ENCODE assay signal across 10 cellular contexts in genomic region chr14:22791302-22791701, GRCh38. TPM values are rescaled to one million over a fixed set of nuclear protein-coding genes. Genes with fewer than 3 reads are reported as not detected.
DNase-seq lines count a peak whose midpoint lies in the region; ATAC-seq, FAIRE-seq and TF ChIP-seq lines count a peak whose summit lies in the region.
"Had no signal": no experiment of that assay in that cellular context is flagged by ENCODE, and none has a peak within 500 bp of the region (broad histone marks: within the 10 kb centered on the region; RNA-seq: fewer than 3 reads in every experiment).

No MANE protein-coding gene starts in this region.

- H3K9me3 ChIP-seq in SU-DHL-6 (ENCODE audit: insufficient read depth, low read length) (no peaks in the 10 kb centered on the region), hepatocyte (ENCODE audit: low read depth) (no peaks in the 10 kb centered on the region)

- no peaks in the 10 kb centered on the region for H4K20me1 ChIP-seq in SU-DHL-6 (ENCODE audit: low read depth, low read length)
- H4K20me1 ChIP-seq in hepatocyte (ENCODE audit: insufficient read depth, poor library complexity, severe bottlenecking), result no peaks in the 10 kb centered on the region
- H4K20me1 ChIP-seq: BLaER1 had no signal

- H2AFZ ChIP-seq in SU-DHL-6 (ENCODE audit: low read depth, low read length, severe bottlenecking) (no peak overlapping the region), hepatocyte (no peak overlapping the region)

- H3K27me3 ChIP-seq in SU-DHL-6 (ENCODE audit: low read length), result no peaks in the 10 kb centered on the region
- no peaks in the 10 kb centered on the region for H3K27me3 ChIP-seq in hepatocyte
- H3K27me3 ChIP-seq in mesendoderm (ENCODE audit: insufficient read depth, low read length, poor library complexity), result no peaks in the 10 kb centered on the region
- H3K27me3 ChIP-seq: BLaER1 had no signal

- no peak overlapping the region for H4K8ac ChIP-seq in mesendoderm (ENCODE audit: low read depth, low read length)

- H3K4ac ChIP-seq in mesendoderm (ENCODE audit: low read depth, low read length), result no peak overlapping the region

- H3K27ac ChIP-seq in SU-DHL-6 (ENCODE audit: low read depth, low read length), result peak overlapping the region; percentile 87
- peak overlapping the region; percentile 73 for H3K27ac ChIP-seq in hepatocyte
- H3K27ac ChIP-seq in mesendoderm (ENCODE audit: low read depth, low read length), result no peak overlapping the region
- H3K27ac ChIP-seq: BLaER1 had no signal

- no peak overlapping the region for H3K23ac ChIP-seq in mesendoderm (ENCODE audit: low read length)

- no peak overlapping the region for H2BK120ac ChIP-seq in mesendoderm (ENCODE audit: low read depth, low read length)

- H3K9me2 ChIP-seq in SU-DHL-6 (replicated peaks; ENCODE audit: insufficient read depth, low read length) (no peaks in the 10 kb centered on the region), hepatocyte (replicated peaks; ENCODE audit: insufficient read depth) (no peaks in the 10 kb centered on the region)

- peak; percentile 72 for ATAC-seq in left ventricle myocardium superior
- no peak for ATAC-seq in Right ventricle myocardium inferior
- ATAC-seq: left lobe of liver had no signal

- intact Hi-C loops in left ventricle myocardium superior (cut with micrococcal nuclease), result no loop called here
- intact Hi-C loops in Right ventricle myocardium inferior (cut with DNase I), result no loop called here

- H3K4me1 ChIP-seq in hepatocyte (ENCODE audit: insufficient read depth) (peaks cover 10% of the 10 kb centered on the region), mesendoderm (ENCODE audit: control insufficient read depth, low read depth, low read length) (peaks cover under 1% of the 10 kb centered on the region)

- H3K79me1 ChIP-seq in mesendoderm (ENCODE audit: low read length), result no peaks in the 10 kb centered on the region

- no peak overlapping the region for H2AK5ac ChIP-seq in mesendoderm (ENCODE audit: low read length)

- H3K9ac ChIP-seq in SU-DHL-6 (ENCODE audit: low read length), result peak overlapping the region; percentile 45
- no peak overlapping the region for H3K9ac ChIP-seq in mesendoderm (ENCODE audit: low read length)
- H3K9ac ChIP-seq: BLaER1 had no signal

- H3K79me2 ChIP-seq in SU-DHL-6 (ENCODE audit: insufficient read depth, low read length) (no peaks in the 10 kb centered on the region; the same call in 1 of the 2 replicates), hepatocyte (peaks cover 32% of the 10 kb centered on the region), mesendoderm (ENCODE audit: control insufficient read depth, insufficient read depth, low read length) (no peaks in the 10 kb centered on the region)

- H3K36me3 ChIP-seq in SU-DHL-6 (ENCODE audit: low read length) (no peaks in the 10 kb centered on the region), hepatocyte (replicated peaks; ENCODE audit: insufficient read depth, low read depth) (no peaks in the 10 kb centered on the region), mesendoderm (ENCODE audit: control insufficient read depth, insufficient read depth, low read length) (no peaks in the 10 kb centered on the region)
- H3K36me3 ChIP-seq: BLaER1 had no signal

- H3K18ac ChIP-seq in mesendoderm (ENCODE audit: low read length), result no peak overlapping the region

- DNase-seq in left ventricle myocardium superior, result no peak
- DNase-seq in Right ventricle myocardium inferior (ENCODE audit: missing footprints), result no peak
- DNase-seq in hepatocyte (ENCODE audit: low spot score), result peak; percentile 73
- peak; percentile 40 for DNase-seq in urothelium cell line (ENCODE audit: low spot score)
- DNase-seq in mesendoderm, result no peak
- no peak for DNase-seq in stimulated activated CD4-positive, alpha-beta T cell treated with anti-CD3 and anti-CD28 coated beads, Interleukin-15, amount 100 ng/mL, for 24 hours
- no peak for DNase-seq in NOMO-1 treated with dmso at 0.1 percent for 144 hours (lab: John Stamatoyannopoulos, UW; ENCODE audit: unreplicated experiment)

- FAIRE-seq in urothelium cell line (lab: Jason Lieb, UNC), result no peak

- H3K4me3 ChIP-seq in SU-DHL-6 (ENCODE audit: insufficient read depth, low read length, poor library complexity, severe bottlenecking) (no peak overlapping the region), hepatocyte (no peak overlapping the region), mesendoderm (ENCODE audit: low read length) (no peak overlapping the region)
- H3K4me3 ChIP-seq: BLaER1 had no signal

- H3F3A ChIP-seq in SU-DHL-6 (ENCODE audit: insufficient read depth), result peaks cover 15% of the 10 kb centered on the region

- H3K56ac ChIP-seq in mesendoderm (ENCODE audit: low read length), result no peak overlapping the region

- WGBS in hepatocyte (ENCODE audit: low lambda C conversion rate, missing lambda C conversion rate), result 22% methylated on average over 3 of the region's 3 CpGs
- WGBS in mesendoderm (ENCODE audit: extremely low coverage, insufficient coverage, low lambda C conversion rate), result no CpG with 5 or more reads among the region's 3 CpGs

- no peak overlapping the region for H4K5ac ChIP-seq in mesendoderm (ENCODE audit: low read length)

- H3K4me2 ChIP-seq in SU-DHL-6 (ENCODE audit: low read depth, low read length, poor library complexity, severe bottlenecking) (peak overlapping the region; percentile 72), hepatocyte (no peak overlapping the region), mesendoderm (ENCODE audit: low read length) (no peak overlapping the region)

- H2BK15ac ChIP-seq in mesendoderm (replicated peaks; ENCODE audit: low read depth), result no peak overlapping the region

- TF ChIP-seq CTCF in SU-DHL-6 (IDR thresholded peaks at IDR 0.05; ENCODE audit: insufficient read depth, low read length, poor library complexity, severe bottlenecking) (no peak), hepatocyte (IDR thresholded peaks at IDR 0.05; ENCODE audit: poor library complexity) (no peak)

- H2BK5ac ChIP-seq in mesendoderm (ENCODE audit: low read length), result no peak overlapping the region

RNA-seq across cellular contexts. Expression of gene SLC7A7, which starts 23.9 kb away (rescaled TPM):
- 4.7 TPM for total RNA-seq in left ventricle myocardium superior
- 5.8 TPM for total RNA-seq in Right ventricle myocardium inferior
- 337 and 381 TPM in 2 replicates for total RNA-seq in hepatocyte
- 169 and 206 TPM in 2 replicates for polyA plus RNA-seq in hepatocyte
- 8.9 TPM for polyA plus RNA-seq in mesendoderm (2013, experiment 1 of 2)
- polyA plus RNA-seq in mesendoderm (2013, experiment 2 of 2), result 8.0 TPM

RNA-seq across cellular contexts. Expression of gene OXA1L, which starts 24.8 kb away (rescaled TPM):
- total RNA-seq in left ventricle myocardium superior, result 184 TPM
- 170 TPM for total RNA-seq in Right ventricle myocardium inferior
- 88.1 and 107 TPM in 2 replicates for total RNA-seq in hepatocyte
- 59.4 and 64.3 TPM in 2 replicates for polyA plus RNA-seq in hepatocyte
- 117 TPM for polyA plus RNA-seq in mesendoderm (2013, experiment 1 of 2)
- polyA plus RNA-seq in mesendoderm (2013, experiment 2 of 2), result 118 TPM

RNA-seq across cellular contexts. Expression of gene MRPL52, which starts 38.4 kb away (rescaled TPM):
- total RNA-seq in left ventricle myocardium superior, result 113 TPM
- 110 TPM for total RNA-seq in Right ventricle myocardium inferior
- total RNA-seq in hepatocyte, result 50.6 and 164 TPM in 2 replicates
- 214 and 227 TPM in 2 replicates for polyA plus RNA-seq in hepatocyte
- polyA plus RNA-seq in mesendoderm (2013, experiment 1 of 2), result 355 TPM
- polyA plus RNA-seq in mesendoderm (2013, experiment 2 of 2), result 362 TPM

RNA-seq across cellular contexts. Expression of gene MMP14, which starts 45.1 kb away (rescaled TPM):
- total RNA-seq in left ventricle myocardium superior (19.9 TPM), Right ventricle myocardium inferior (26.0 TPM), hepatocyte (122 and 160 TPM in 2 replicates)
- polyA plus RNA-seq in hepatocyte, result 17.1 and 21.4 TPM in 2 replicates
- 188 TPM for polyA plus RNA-seq in mesendoderm (2013, experiment 1 of 2)
- 174 TPM for polyA plus RNA-seq in mesendoderm (2013, experiment 2 of 2)

Comparison
In these comparisons a context has a peak if more than half of its experiments do, and no peak if none do; other contexts are left out.
1. DNase-seq: peak in hepatocyte (single experiment) and urothelium cell line (single experiment); none in left ventricle myocardium superior (single experiment), Right ventricle myocardium inferior (single experiment), mesendoderm (single experiment), stimulated activated CD4-positive, alpha-beta T cell treated with anti-CD3 and anti-CD28 coated beads, Interleukin-15, amount 100 ng/mL, for 24 hours (single experiment) and NOMO-1 treated with dmso at 0.1 percent for 144 hours (single experiment).
2. RNA of gene SLC7A7, which starts 23.9 kb away (total RNA-seq): 337 to 381 TPM in hepatocyte; 5.8 TPM in Right ventricle myocardium inferior (single experiment) and 4.7 TPM in left ventricle myocardium superior (single experiment); every median in the first group is over 10 times any median in the second.